1 cellular context compared by ENCODE assay signal in genomic region chr16:81446318-81447275, GRCh38.
TF ChIP-seq lines count a peak whose summit lies in the region.

No MANE protein-coding gene starts in this region.

TF ChIP-seq in K562, 482 proteins besides CTCF, POLR2A, EP300 and RAD21 (continued from another document and continues in another):
- no peak for TF ChIP-seq ZNF398 (CRISPR knock-in tag; IDR thresholded peaks at IDR 0.05)
- TF ChIP-seq BCL6 (CRISPR knock-in tag; IDR thresholded peaks at IDR 0.05), result no peak
- TF ChIP-seq TCF7L2 (IDR thresholded peaks at IDR 0.05; ENCODE audit: low read depth, low read length), result no peak
- peak; percentile 45 for TF ChIP-seq SAP30 (IDR thresholded peaks at IDR 0.05; ENCODE audit: borderline replicate concordance, insufficient read depth, low read depth, low read length, poor library complexity, severe bottlenecking)
- TF ChIP-seq SIN3B (IDR thresholded peaks at IDR 0.05; ENCODE audit: low read depth), result no peak
- no peak for TF ChIP-seq HOMEZ (CRISPR knock-in tag; IDR thresholded peaks at IDR 0.05)
- TF ChIP-seq PHF8 (IDR thresholded peaks at IDR 0.05; ENCODE audit: borderline replicate concordance, low read length), result peak; percentile 17; the same call in 1 of the 2 replicates
- no peak for TF ChIP-seq ZNF609 (CRISPR knock-in tag; IDR thresholded peaks at IDR 0.05; ENCODE audit: borderline replicate concordance)
- no peak for TF ChIP-seq ZBTB5 (IDR thresholded peaks at IDR 0.05)
- 0 out of 4 replicates have a peak, but pooled peaks of 1 of the 2 experiments have one; percentile 16 for TF ChIP-seq MNT (conservative IDR thresholded peaks at IDR 0.05)
- TF ChIP-seq SNIP1 (IDR thresholded peaks at IDR 0.05; ENCODE audit: low read depth), result no peak
- no peak for TF ChIP-seq ZNF316 (IDR thresholded peaks at IDR 0.05)
- no peak for TF ChIP-seq NRF1 (conservative IDR thresholded peaks at IDR 0.05 in 1 of 2, IDR thresholded peaks at IDR 0.05 in 1 of 2)
- no peak for TF ChIP-seq ZNF507 (tag; conservative IDR thresholded peaks at IDR 0.05)
- no peak for TF ChIP-seq ZNF695 (CRISPR knock-in tag; IDR thresholded peaks at IDR 0.05)
- TF ChIP-seq POLR2AphosphoS5 (IDR thresholded peaks at IDR 0.05; ENCODE audit: control insufficient read depth, insufficient read depth, low read depth, low read length), result no peak
- no peak for TF ChIP-seq ZNF655 (CRISPR knock-in tag; IDR thresholded peaks at IDR 0.05)
- no peak for TF ChIP-seq ZNF395 (CRISPR knock-in tag; IDR thresholded peaks at IDR 0.05)
- TF ChIP-seq MXD1 (CRISPR knock-in tag; IDR thresholded peaks at IDR 0.05; ENCODE audit: borderline replicate concordance, poor library complexity, severe bottlenecking), result no peak
- no peak for TF ChIP-seq E2F4 (CRISPR knock-in tag; IDR thresholded peaks at IDR 0.05; ENCODE audit: low read depth)
- peak in 1 of 2 experiments; percentile 22; a peak in 2 of 4 replicates for TF ChIP-seq UBTF (IDR thresholded peaks at IDR 0.05; ENCODE audit: borderline replicate concordance in 1 of 2, low read depth in 2 of 2, low read length in 2 of 2)
- no peak for TF ChIP-seq ASH1L (IDR thresholded peaks at IDR 0.05; ENCODE audit: borderline replicate concordance, low read depth, partially characterized antibody)
- no peak for TF ChIP-seq NR2C2 (CRISPR knock-in tag; IDR thresholded peaks at IDR 0.05)
- 0 out of 2 replicates have a peak, but pooled peaks have one; percentile 16 for TF ChIP-seq NR2C2 (tag; IDR thresholded peaks at IDR 0.05)
- TF ChIP-seq HBP1 (CRISPR knock-in tag; IDR thresholded peaks at IDR 0.05), result no peak
- TF ChIP-seq CEBPG (CRISPR knock-in tag; IDR thresholded peaks at IDR 0.05), result no peak
- TF ChIP-seq CEBPG (tag; conservative IDR thresholded peaks at IDR 0.05 in 1 of 2, IDR thresholded peaks at IDR 0.05 in 1 of 2), result no peak
- TF ChIP-seq BCLAF1 (IDR thresholded peaks at IDR 0.05; ENCODE audit: borderline replicate concordance in 1 of 2, control insufficient read depth in 1 of 2, low read depth in 2 of 2, low read length in 1 of 2), result no peak
